25 cellular contexts compared by ENCODE assay signal in the genomic region with DNA sequence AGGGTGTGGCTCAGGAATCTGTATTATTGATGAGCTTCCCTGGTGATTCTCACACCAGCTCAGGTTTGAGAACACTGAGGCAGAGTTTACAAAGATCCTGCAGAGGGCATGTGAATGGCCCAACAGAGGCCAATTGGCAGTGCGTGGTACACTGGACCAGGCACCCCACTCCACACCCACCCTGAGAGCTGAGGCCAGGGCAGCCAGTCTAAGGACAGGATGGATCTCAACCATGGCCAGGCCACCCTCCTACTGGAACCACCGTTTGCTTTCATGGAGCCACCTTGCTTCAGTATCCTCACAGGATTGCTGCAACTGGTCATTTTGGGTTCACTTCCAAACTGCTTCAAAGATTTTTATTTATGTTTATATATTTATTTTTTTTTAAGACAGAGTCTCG. TPM values are rescaled to one million over a fixed set of nuclear protein-coding genes. Genes with fewer than 3 reads are reported as not detected.
DNase-seq lines count a peak whose midpoint lies in the region; ATAC-seq, FAIRE-seq and TF ChIP-seq lines count a peak whose summit lies in the region.
"Had no signal": no experiment of that assay in that cellular context is flagged by ENCODE, and none has a peak within 500 bp of the region (broad histone marks: within the 10 kb centered on the region; RNA-seq: fewer than 3 reads in every experiment).

No MANE protein-coding gene starts in this region.

- no peaks in the 10 kb centered on the region; the same call in 1 of the 2 replicates for H3K23me2 ChIP-seq in H1 (ENCODE audit: low read depth, low read length)

- H3K27me3 ChIP-seq in IMR-90 (ENCODE audit: control insufficient read depth, insufficient read depth, low read length) (no peaks in the 10 kb centered on the region), astrocyte (ENCODE audit: insufficient read depth, low read length) (no peaks in the 10 kb centered on the region), H1 (replicated peaks in 1 of 4; ENCODE audit: control insufficient read depth in 3 of 4, extremely low read depth in 1 of 4, insufficient read depth in 3 of 4, low read length in 3 of 4) (peaks cover 0 to 4% (median 3%) of the 10 kb centered on the region in 4 experiments; a peak in 4 of 7 replicates), spleen (replicated peaks in 1 of 7) (no peaks in the 10 kb centered on the region), smooth muscle cell (ENCODE audit: low read depth) (no peaks in the 10 kb centered on the region)
- H3K27me3 ChIP-seq: BLaER1 had no signal

- H2BK15ac ChIP-seq in IMR-90 (ENCODE audit: low read depth, low read length) (no peak overlapping the region), H1 (ENCODE audit: low read length) (0 out of 2 replicates have a peak overlapping the region, but pooled peaks have one; percentile 36)

- H4K8ac ChIP-seq in IMR-90 (ENCODE audit: low read depth in 2 of 2, low read length in 2 of 2) = no peak overlapping the region
- H4K8ac ChIP-seq in H1 (ENCODE audit: extremely low read depth, insufficient read depth, low read length) = no peak overlapping the region

- H3K23ac ChIP-seq in IMR-90 (ENCODE audit: low read depth, low read length) (no peak overlapping the region), H1 (ENCODE audit: insufficient read length) (no peak overlapping the region)

- peaks cover 15% of the 10 kb centered on the region for H3K36me3 Mint-ChIP-seq in astrocyte (ENCODE audit: low read depth, unreplicated experiment)

- no peak overlapping the region for H2BK12ac ChIP-seq in H1 (ENCODE audit: low read depth, low read length)

- CTCF ChIA-PET in IMR-90 (lab: Yijun Ruan, JAX) = interaction anchor here (1.0 to 2.5 kb wide), 2 partner anchors 10 to 45 kb away, joined by 3 to 8 read pairs; no protein-coding TSS in a partner anchor
- CTCF ChIA-PET in H1 (lab: Charles Lee; ENCODE audit: partially characterized antibody) = interaction anchor here (0.6 to 13.3 kb wide), 16 partner anchors 10 to 559 kb away, joined by 3 to 167 read pairs (median 4); partner anchors contain the start of gene IKBKE

- 0 out of 2 replicates have a peak, but pooled peaks cover 3% of the 10 kb centered on the region for H4K20me1 ChIP-seq in IMR-90 (ENCODE audit: insufficient read depth, low read length)
- H4K20me1 ChIP-seq in astrocyte (ENCODE audit: insufficient read depth, low read length) = peaks cover 3% of the 10 kb centered on the region
- H4K20me1 ChIP-seq in H1 (replicated peaks in 1 of 2; ENCODE audit: control insufficient read depth in 1 of 2, insufficient read depth in 2 of 2, low read length in 2 of 2) = peaks cover 0 to 2% of the 10 kb centered on the region in 2 experiments
- no peaks in the 10 kb centered on the region for H4K20me1 ChIP-seq in smooth muscle cell (ENCODE audit: low read depth)

- TF ChIP-seq EP300 in H1 (IDR thresholded peaks at IDR 0.05; ENCODE audit: borderline replicate concordance in 1 of 2, low read depth in 2 of 2, low read length in 2 of 2) = no peak

- H3K36me3 ChIP-seq in IMR-90 (ENCODE audit: control insufficient read depth, insufficient read depth, low read length) (peaks cover 10% of the 10 kb centered on the region), astrocyte (ENCODE audit: insufficient read depth, low read length) (peaks cover 2% of the 10 kb centered on the region), H1 (ENCODE audit: control insufficient read depth in 2 of 4, insufficient read depth in 4 of 4, low read length in 3 of 4) (no peaks in the 10 kb centered on the region), spleen (peaks cover 0 to 47% (median 3%) of the 10 kb centered on the region in 6 donors), smooth muscle cell (ENCODE audit: low read depth) (no peaks in the 10 kb centered on the region)
- H3K36me3 ChIP-seq: BE2C had no signal

- no TSS peak for BruUV-seq in IMR-90 (replicated peaks; lab: Mats Ljungman, UMichigan)

- peak overlapping the region; percentile 47 for H3K27ac Mint-ChIP-seq in astrocyte (ENCODE audit: unreplicated experiment)
- H3K27ac Mint-ChIP-seq: CD4-positive, CD25-positive, alpha-beta regulatory T cell; CD8-positive, alpha-beta T cell had no signal

- H3K79me2 ChIP-seq in astrocyte (ENCODE audit: insufficient read depth, low read length) (no peaks in the 10 kb centered on the region), H1 (ENCODE audit: control insufficient read depth in 1 of 2, insufficient read depth in 2 of 2, low read length in 2 of 2) (no peaks in the 10 kb centered on the region), smooth muscle cell (ENCODE audit: low read depth) (no peaks in the 10 kb centered on the region)

- H3K27me3 Mint-ChIP-seq in astrocyte (ENCODE audit: low read depth, unreplicated experiment) = peaks cover 2% of the 10 kb centered on the region
- H3K27me3 Mint-ChIP-seq: CD4-positive, CD25-positive, alpha-beta regulatory T cell had no signal

- H3K9ac ChIP-seq in IMR-90 (ENCODE audit: low read depth, low read length) (no peak overlapping the region), astrocyte (ENCODE audit: low read length) (no peak overlapping the region), H1 (replicated peaks in 1 of 4; ENCODE audit: extremely low read depth in 1 of 4, low read depth in 3 of 4, low read length in 3 of 4) (no peak overlapping the region), smooth muscle cell (ENCODE audit: low read depth) (no peak overlapping the region)
- H3K9ac ChIP-seq: BLaER1 had no signal

- no peak for TF ChIP-seq POLR2A in IMR-90 (IDR thresholded peaks at IDR 0.05; ENCODE audit: low read depth, low read length)
- TF ChIP-seq POLR2A in H1 (IDR thresholded peaks at IDR 0.05; ENCODE audit: control extremely low read depth in 1 of 2, low read depth in 2 of 2, low read length in 2 of 2) = no peak
- no peak for TF ChIP-seq POLR2A in spleen (IDR thresholded peaks at IDR 0.05)

- ATAC-seq in IMR-90 (ENCODE audit: low read depth) = no peak
- ATAC-seq in stimulated activated naive CD8-positive, alpha-beta T cell treated with anti-CD3 and anti-CD28 coated beads, Interleukin-15, Interleukin-2, amounts not matched to agents 100 U/mL and 50 U/mL, for 24 hours = no peak
- ATAC-seq: CD8-positive, alpha-beta T cell had no signal

- H3K4me3 ChIP-seq in IMR-90 (ENCODE audit: insufficient read depth, low read depth, low read length) = no peak overlapping the region
- H3K4me3 ChIP-seq in astrocyte (ENCODE audit: insufficient read depth, low read depth, low read length) = no peak overlapping the region
- H3K4me3 ChIP-seq in H1 (ENCODE audit: extremely low read depth in 1 of 4, insufficient read depth in 2 of 4, low read depth in 3 of 4, low read length in 4 of 4) = no peak overlapping the region
- no peak overlapping the region for H3K4me3 ChIP-seq in spleen
- no peak overlapping the region for H3K4me3 ChIP-seq in smooth muscle cell
- H3K4me3 ChIP-seq: BLaER1 had no signal

- H3K4ac ChIP-seq in IMR-90 (ENCODE audit: low read depth, low read length) (peak overlapping the region; percentile 7; the same call in 1 of the 2 replicates), H1 (replicated peaks; ENCODE audit: insufficient read length, low read depth, low read length) (no peak overlapping the region)

- H3K4me1 Mint-ChIP-seq in astrocyte (ENCODE audit: low read depth, unreplicated experiment) = peaks cover 47% of the 10 kb centered on the region

- whole genome bisulfite sequencing in IMR-90 (ENCODE audit: extremely low coverage in 2 of 2, insufficient read length in 1 of 2), 2 experiments = 100% methylated on average over 1 of the region's 3 CpGs; no CpG with 5 or more reads in 1 of the 2 experiments
- WGBS in H1 (ENCODE audit: extremely low coverage in 1 of 2, insufficient coverage in 1 of 2, insufficient read length in 1 of 2, insufficient replicate concordance in 2 of 2, low coverage in 1 of 2, low lambda C conversion rate in 2 of 2, missing lambda C conversion rate in 1 of 2), 2 experiments = 92% methylated on average over 3 of the region's 3 CpGs; no CpG with 5 or more reads in 1 of the 2 experiments
- WGBS in spleen, 5 donors = 92 to 96% (median 93%) methylated on average over 3 of the region's 3 CpGs
- WGBS in smooth muscle cell (ENCODE audit: low lambda C conversion rate) = 97% methylated on average over 3 of the region's 3 CpGs

- no peak for TF ChIP-seq CTCF in IMR-90 (conservative IDR thresholded peaks at IDR 0.05; ENCODE audit: low read depth, low read length)
- no peak for TF ChIP-seq CTCF in astrocyte (IDR thresholded peaks at IDR 0.05; ENCODE audit: insufficient read depth, low read depth, low read length)
- no peak for TF ChIP-seq CTCF in H1 (IDR thresholded peaks at IDR 0.05; ENCODE audit: control extremely low read depth in 1 of 3, insufficient read depth in 1 of 3, low read depth in 1 of 3, low read length in 3 of 3)
- TF ChIP-seq CTCF in spleen (IDR thresholded peaks at IDR 0.05 in 8 of 11, conservative IDR thresholded peaks at IDR 0.05 in 3 of 11) = no peak
- TF ChIP-seq CTCF in smooth muscle cell (IDR thresholded peaks at IDR 0.05; ENCODE audit: borderline replicate concordance, insufficient read depth, poor library complexity, severe bottlenecking) = no peak

- H3K27ac ChIP-seq in IMR-90 (ENCODE audit: insufficient read depth, low read length) (no peak overlapping the region), astrocyte (ENCODE audit: low read depth, low read length) (no peak overlapping the region), H1 (ENCODE audit: low read depth, low read length) (no peak overlapping the region), spleen (peak overlapping the region in 3 of 8 donors; percentile 2 to 60 (median 6)), smooth muscle cell (ENCODE audit: low read depth) (no peak overlapping the region)
- H3K27ac ChIP-seq: 22Rv1, BLaER1 had no signal

- dilution Hi-C loops in IMR-90 (cut with HindIII; ENCODE audit: low sequenced_read_pairs, unreplicated experiment) = no loop called here

- H3K4me1 ChIP-seq in IMR-90 (ENCODE audit: control insufficient read depth, insufficient read depth, low read length) (peaks cover 20% of the 10 kb centered on the region), astrocyte (ENCODE audit: insufficient read depth, low read length) (peaks cover 49% of the 10 kb centered on the region), H1 (replicated peaks in 1 of 4; ENCODE audit: control insufficient read depth in 3 of 4, insufficient read depth in 4 of 4, low read length in 3 of 4) (peaks cover 0 to 5% (median 2%) of the 10 kb centered on the region in 4 experiments; a peak in 1 of 7 replicates), spleen (peaks cover 25 to 81% (median 49%) of the 10 kb centered on the region in 6 donors), smooth muscle cell (ENCODE audit: low read depth) (peaks cover 4% of the 10 kb centered on the region)
- H3K4me1 ChIP-seq: BE2C had no signal

- H2BK120ac ChIP-seq in IMR-90 (ENCODE audit: low read depth, low read length) = no peak overlapping the region
- no peak overlapping the region for H2BK120ac ChIP-seq in H1 (replicated peaks; ENCODE audit: low read depth, low read length)

- no peak for TF ChIP-seq RAD21 in IMR-90 (IDR thresholded peaks at IDR 0.05; ENCODE audit: low read length)
- TF ChIP-seq RAD21 in H1 (IDR thresholded peaks at IDR 0.05 in 1 of 2, conservative IDR thresholded peaks at IDR 0.05 in 1 of 2; ENCODE audit: low read depth in 2 of 2, low read length in 2 of 2) = no peak

- POLR2A ChIA-PET in IMR-90 (lab: Charles Lee; ENCODE audit: unreplicated experiment) (no interaction called here), H1 (lab: Charles Lee; ENCODE audit: partially characterized antibody) (interaction anchor here (1.2 kb wide), 1 partner anchor 15 kb away, joined by 3 read pairs; no protein-coding TSS in a partner anchor)

- H3F3A ChIP-seq in smooth muscle cell (ENCODE audit: low read depth) = peaks cover 13% of the 10 kb centered on the region

- H3K9me3 ChIP-seq in IMR-90 (ENCODE audit: control insufficient read depth, insufficient read depth, low read length) = no peaks in the 10 kb centered on the region
- no peaks in the 10 kb centered on the region for H3K9me3 ChIP-seq in astrocyte (ENCODE audit: insufficient read depth, low read depth, low read length)
- no peaks in the 10 kb centered on the region for H3K9me3 ChIP-seq in H1 (ENCODE audit: insufficient read depth in 2 of 2, low read depth in 1 of 2, low read length in 1 of 2)
- no peaks in the 10 kb centered on the region for H3K9me3 ChIP-seq in spleen
- no peaks in the 10 kb centered on the region for H3K9me3 ChIP-seq in smooth muscle cell (replicated peaks; ENCODE audit: low read depth)
- H3K9me3 ChIP-seq: BE2C, BLaER1, Caco-2 had no signal

- no peak overlapping the region for H2BK5ac ChIP-seq in IMR-90 (ENCODE audit: low read depth, low read length, poor library complexity, severe bottlenecking)
- no peak overlapping the region; the same call in 1 of the 2 replicates for H2BK5ac ChIP-seq in H1 (ENCODE audit: low read depth, low read length)

- no peak overlapping the region for H3K4me3 Mint-ChIP-seq in astrocyte (ENCODE audit: unreplicated experiment)
- H3K4me3 Mint-ChIP-seq: CD14-positive monocyte; CD4-positive, CD25-positive, alpha-beta regulatory T cell; CD8-positive, alpha-beta T cell had no signal

- no peak for DNase-seq in IMR-90
- DNase-seq in astrocyte (ENCODE audit: low read depth) = no peak
- no peak for DNase-seq in H1 (ENCODE audit: low read depth in 1 of 2, low spot score in 2 of 2)
- peak; percentile 40 for DNase-seq in spleen
- no peak for DNase-seq in NCI-H524 (lab: John Stamatoyannopoulos, UW)
- no peak for DNase-seq in iPS-NIHi7 (ENCODE audit: extremely low spot score)
- DNase-seq in stimulated activated naive CD8-positive, alpha-beta T cell treated with anti-CD3 and anti-CD28 coated beads, Interleukin-15, Interleukin-2, amounts not matched to agents 100 U/mL and 50 U/mL, for 24 hours = no peak
- no peak for DNase-seq in smooth muscle cell (lab: John Stamatoyannopoulos, UW; ENCODE audit: unreplicated experiment)
- DNase-seq: ACHN; BE2C; C1 segment of cervical spinal cord; Caco-2; Calu3; CD4-positive, CD25-positive, alpha-beta regulatory T cell; CD8-positive, alpha-beta T cell; DMS79 treated with DMSO at 0.1 percent for 48 hours; GF-D8 had no signal

- H2BK20ac ChIP-seq in IMR-90 (ENCODE audit: low read depth, low read length) (no peak overlapping the region), H1 (ENCODE audit: low read length) (no peak overlapping the region)

- H2AK5ac ChIP-seq in IMR-90 (ENCODE audit: low read depth, low read length) (peak overlapping the region; percentile 38; the same call in 1 of the 2 replicates), H1 (ENCODE audit: low read depth, low read length) (no peak overlapping the region)

- H3K4me2 ChIP-seq in IMR-90 (ENCODE audit: low read depth, low read length) (no peak overlapping the region), astrocyte (ENCODE audit: low read length) (no peak overlapping the region), H1 (ENCODE audit: insufficient read depth in 1 of 2, low read depth in 2 of 2, low read length in 2 of 2) (no peak overlapping the region), smooth muscle cell (no peak overlapping the region)
- H3K4me2 ChIP-seq: BLaER1 had no signal

- no peak overlapping the region for H2AK9ac ChIP-seq in IMR-90 (replicated peaks; ENCODE audit: low read depth, low read length, poor library complexity)

- no peak overlapping the region for H3K14ac ChIP-seq in IMR-90 (replicated peaks; ENCODE audit: low read depth, low read length)
- H3K14ac ChIP-seq in H1 (ENCODE audit: insufficient read length) = no peak overlapping the region

- H2AFZ ChIP-seq in IMR-90 (replicated peaks; ENCODE audit: low read length, poor library complexity) = no peak overlapping the region
- H2AFZ ChIP-seq in astrocyte (ENCODE audit: low read depth, low read length) = no peak overlapping the region
- no peak overlapping the region for H2AFZ ChIP-seq in H1 (ENCODE audit: low read length)
- H2AFZ ChIP-seq in smooth muscle cell (ENCODE audit: low read depth) = no peak overlapping the region

- H3K56ac ChIP-seq in IMR-90 (ENCODE audit: extremely low read depth, insufficient read depth, low read length) (no peak overlapping the region), H1 (replicated peaks; ENCODE audit: insufficient read length, low read depth, low read length) (no peak overlapping the region)

- no peak for FAIRE-seq in astrocyte (lab: Jason Lieb, UNC)
- no peak for FAIRE-seq in H1 (lab: Jason Lieb, UNC)
- FAIRE-seq: A204.1, D721Med, G401.6, GM12891, GM19239 had no signal

- no peak overlapping the region for H4K5ac ChIP-seq in IMR-90 (ENCODE audit: low read depth, low read length)
- H4K5ac ChIP-seq in H1 (ENCODE audit: insufficient read length, low read depth, low read length) = no peak overlapping the region

- intact Hi-C loops in IMR-90 (cut with micrococcal nuclease) (loop anchor here (2.0 kb wide), 1 partner anchor 19 kb away; no protein-coding TSS in a partner anchor), spleen (cut with DNase I; ENCODE audit: low total_unique reads) (no loop called here)

- H4K91ac ChIP-seq in IMR-90 (ENCODE audit: insufficient read depth, low read depth, low read length) = no peak overlapping the region
- H4K91ac ChIP-seq in H1 (replicated peaks; ENCODE audit: insufficient read length, low read length) = no peak overlapping the region

- in situ Hi-C loops in IMR-90 (cut with MboI; ENCODE audit: low sequenced_read_pairs) = no loop called here

- H3K18ac ChIP-seq in IMR-90 (ENCODE audit: low read depth, low read length) (no peak overlapping the region), H1 (ENCODE audit: extremely low read depth, low read length) (no peak overlapping the region)

- H3K9me3 Mint-ChIP-seq in astrocyte (ENCODE audit: unreplicated experiment) = no peaks in the 10 kb centered on the region
- H3K9me3 Mint-ChIP-seq: CD14-positive monocyte; CD4-positive, CD25-positive, alpha-beta regulatory T cell; CD8-positive, alpha-beta T cell had no signal

- H3K9me1 ChIP-seq in IMR-90 (ENCODE audit: insufficient read depth, low read length) = peaks cover 28% of the 10 kb centered on the region

- H3K79me1 ChIP-seq in IMR-90 (ENCODE audit: low read depth in 1 of 2, low read length in 2 of 2) (peaks cover 0 to 5% of the 10 kb centered on the region in 2 experiments; a peak in 1 of 4 replicates), H1 (ENCODE audit: low read depth, low read length) (no peaks in the 10 kb centered on the region)

RNA-seq across cellular contexts. Expression of gene RASSF5, which starts 7.3 kb away (rescaled TPM):
- 0.18 and 0.56 TPM in 2 replicates for total RNA-seq in IMR-90 (2012; rRNA removed)
- 1.1 TPM in 2 replicates for polyA plus RNA-seq in IMR-90 (2012; rRNA removed)
- 0.39 and 1.2 TPM in 2 replicates for polyA plus RNA-seq in IMR-90 (2012; cell fraction: cytosol; rRNA removed)
- 2.3 and 3.2 TPM in 2 replicates for polyA plus RNA-seq in IMR-90 (2012; cell fraction: nucleus; rRNA removed; ENCODE audit: low replicate concordance)
- total RNA-seq in astrocyte = 0.43 and 0.53 TPM in 2 replicates
- 1.8 and 2.3 TPM in 2 replicates for total RNA-seq in H1 (2021; fragmentation: NEBNext Ultra II Directional; extraction: Animal tissue kit (Norgen Biotek cat#: 25700))
- polyA plus RNA-seq in H1 (2011; rRNA removed) = 0.82 and 1.2 TPM in 2 replicates
- polyA plus RNA-seq in H1 (2011; cell fraction: cytosol; rRNA removed) = 1.00 TPM
- 3.0 TPM for polyA plus RNA-seq in H1 (2011; cell fraction: nucleus; rRNA removed)
- polyA plus RNA-seq in H1 (2012, experiment 1 of 2) = 0.83 to 1.0 TPM (median 1.0 TPM) in 4 replicates
- polyA plus RNA-seq in H1 (2012, experiment 2 of 2) = 0.83 TPM
- polyA plus RNA-seq in H1 (2013, experiment 1 of 2) = 1.3 TPM
- polyA plus RNA-seq in H1 (2013, experiment 2 of 2) = 1.7 TPM
- polyA minus RNA-seq in H1 (2011; rRNA and poly(A)+ RNA removed) = 0.95 and 2.3 TPM in 2 replicates
- polyA minus RNA-seq in H1 (2011; cell fraction: cytosol; rRNA and poly(A)+ RNA removed) = 2.6 TPM
- 2.4 TPM for polyA minus RNA-seq in H1 (2011; cell fraction: nucleus; rRNA and poly(A)+ RNA removed)
- total RNA-seq in spleen = 100 to 1,000 TPM; 121 to 168 (median 131) TPM
- 10 to 100 TPM; 32.2 to 39.5 (median 35.8) TPM for polyA plus RNA-seq in spleen
- total RNA-seq in smooth muscle cell = 1.3 and 2.6 TPM in 2 replicates
- 1.6 and 3.3 TPM in 2 replicates for polyA plus RNA-seq in smooth muscle cell

RNA-seq across cellular contexts. Expression of gene IKBKE, which starts 29.8 kb away (rescaled TPM):
- total RNA-seq in IMR-90 (2012; rRNA removed) (21.4 and 24.0 TPM in 2 replicates), astrocyte (15.5 and 17.0 TPM in 2 replicates), spleen (10 to 100 TPM; 20.1 to 37.3 (median 35.1) TPM), smooth muscle cell (4.0 and 6.2 TPM in 2 replicates)
- polyA plus RNA-seq in IMR-90 (2012; rRNA removed) (20.3 and 21.0 TPM in 2 replicates), H1 (2011; rRNA removed) (9.1 and 12.0 TPM in 2 replicates), spleen (10 to 100 TPM; 11.3 to 23.2 (median 17.0) TPM), smooth muscle cell (8.5 and 9.7 TPM in 2 replicates)
- polyA plus RNA-seq in IMR-90 (2012; cell fraction: cytosol; rRNA removed) = 14.8 and 17.1 TPM in 2 replicates
- polyA plus RNA-seq in IMR-90 (2012; cell fraction: nucleus; rRNA removed; ENCODE audit: low replicate concordance) = 47.3 and 62.4 TPM in 2 replicates
- 8.6 and 9.8 TPM in 2 replicates for total RNA-seq in H1 (2021; fragmentation: NEBNext Ultra II Directional; extraction: Animal tissue kit (Norgen Biotek cat#: 25700))
- 9.0 TPM for polyA plus RNA-seq in H1 (2011; cell fraction: cytosol; rRNA removed)
- polyA plus RNA-seq in H1 (2011; cell fraction: nucleus; rRNA removed) = 24.8 TPM
- polyA plus RNA-seq in H1 (2012, experiment 1 of 2) = 7.5 to 13.1 TPM (median 12.1 TPM) in 4 replicates
- polyA plus RNA-seq in H1 (2012, experiment 2 of 2) = 7.7 TPM
- polyA plus RNA-seq in H1 (2013, experiment 1 of 2) = 4.2 TPM
- polyA plus RNA-seq in H1 (2013, experiment 2 of 2) = 3.9 TPM
- 13.0 and 19.8 TPM in 2 replicates for polyA minus RNA-seq in H1 (2011; rRNA and poly(A)+ RNA removed)
- polyA minus RNA-seq in H1 (2011; cell fraction: cytosol; rRNA and poly(A)+ RNA removed) = 5.9 TPM
- polyA minus RNA-seq in H1 (2011; cell fraction: nucleus; rRNA and poly(A)+ RNA removed) = 15.1 TPM

Comparison
In these comparisons a context has a peak if more than half of its experiments do, and no peak if none do; other contexts are left out.
1. RNA of gene RASSF5, which starts 7.3 kb away (total RNA-seq): 121 to 168 TPM in spleen; 1.3 to 2.6 TPM in smooth muscle cell, 1.8 to 2.3 TPM in H1, 0.43 to 0.53 TPM in astrocyte and 0.18 to 0.56 TPM in IMR-90; every median in the first group is over 10 times any median in the second.